Comparison of ENCODE assay signal across 26 cellular contexts in genomic region chr21:42638266-42638863, GRCh38. TPM values are rescaled to one million over a fixed set of nuclear protein-coding genes. Genes with fewer than 3 reads are reported as not detected.
"Had no signal": no experiment of that assay in that cellular context is flagged by ENCODE, and none has a peak within 500 bp of the region (broad histone marks: within the 10 kb centered on the region; RNA-seq: fewer than 3 reads in every experiment).

No MANE protein-coding gene starts in this region.

- H3K4me1 ChIP-seq: SJSA1 had no signal

- ATAC-seq: activated T-cell treated with anti-CD3 and anti-CD28 coated beads, Interleukin-2, amount 50 U/mL, for 4 hours; Panc1; Right ventricle myocardium inferior; SK-N-SH treated with all-trans-retinoic acid at 6 μM for 48 hours had no signal

- H3K27me3 ChIP-seq: cardiac muscle cell had no signal

- H3K9ac ChIP-seq: KMS-11 had no signal

- H3K4me3 ChIP-seq: cardiac muscle cell, SJSA1 had no signal

- FAIRE-seq: astrocyte had no signal

- DNase-seq: activated B cell treated with CpG ODN at 0.5 μM for 24 hours; activated CD4-positive, alpha-beta memory T cell treated with anti-CD3 and anti-CD28 coated beads for 36 hours; activated CD4-positive, alpha-beta T cell treated with anti-CD3 and anti-CD28 coated beads, Interleukin-2, amount 10 ng/mL, durations not matched to agents 7 days and 5 days; activated CD8-positive, alpha-beta memory T cell treated with anti-CD3 and anti-CD28 coated beads for 24 hours; activated gamma-delta T cell; activated naive CD4-positive, alpha-beta T cell treated with anti-CD3 and anti-CD28 coated beads for 36 hours; activated T-cell treated with anti-CD3 and anti-CD28 coated beads, Interleukin-2, amount 50 U/mL, for 4 hours; amygdala; brain microvascular endothelial cell; NCI-H1092; NCI-H1417; NCI-H1694; NCI-H2029; NCI-H510A treated with DMSO at 0.1 percent for 48 hours; NCI-H69; NK-92 treated with Interleukin-12 subunit alpha and Interleukin-12 subunit beta, amount 100 ng/mL, for 24 hours; OCI-M1; RPMI8226 had no signal

- H3K4me2 ChIP-seq: KMS-11 had no signal

- H3K27ac ChIP-seq: brain microvascular endothelial cell, cardiac muscle cell, KMS-11, SJSA1 had no signal

- H3K9me3 ChIP-seq: SJSA1 had no signal

- H3K36me3 ChIP-seq: brain microvascular endothelial cell, cardiac muscle cell, SJSA1 had no signal

RNA-seq across cellular contexts. Expression of gene PDE9A, which starts 15.1 kb away (rescaled TPM):
- total RNA-seq: MCF 10A had no signal
